In the genomic region with DNA sequence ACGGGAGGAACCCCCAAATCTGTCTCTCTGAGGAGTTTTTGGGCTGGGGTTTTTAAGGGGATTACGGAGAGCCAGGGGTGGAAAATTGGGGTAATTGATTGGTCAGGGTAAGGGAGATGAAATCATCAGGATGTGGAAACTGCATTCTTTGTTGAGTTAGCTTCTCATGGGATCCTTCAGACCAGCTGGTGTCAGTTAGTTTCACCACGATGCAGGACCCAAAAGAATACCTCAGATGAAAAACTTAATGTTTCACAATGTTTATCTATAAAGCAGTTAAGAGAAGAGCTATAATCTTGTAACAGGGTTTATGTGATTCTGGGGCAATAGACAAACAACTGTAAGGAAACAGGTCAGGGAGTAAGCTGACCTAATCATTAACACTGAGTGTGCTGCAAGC, we compare ENCODE assay signal across 20 cellular contexts.
DNase-seq lines count a peak whose midpoint lies in the region; ATAC-seq, FAIRE-seq and TF ChIP-seq lines count a peak whose summit lies in the region.
"Had no signal": no experiment of that assay in that cellular context is flagged by ENCODE, and none has a peak within 500 bp of the region (broad histone marks: within the 10 kb centered on the region; RNA-seq: fewer than 3 reads in every experiment).

No MANE protein-coding gene starts in this region.

- no peak for TF ChIP-seq CTCF in NB4 (IDR thresholded peaks at IDR 0.05; ENCODE audit: low read depth, low read length)
- no peak for TF ChIP-seq CTCF in fibroblast of pulmonary artery (IDR thresholded peaks at IDR 0.05; ENCODE audit: low read length, missing control alignments)

- intact Hi-C loops in sciatic nerve (cut with DNase I) = no loop called here

- H3K36me3 ChIP-seq in BLaER1 treated with 17β-estradiol and CSF1 and Interleukin-3, amounts not matched to agents 10 nM and 100 nM = no peaks in the 10 kb centered on the region
- H3K36me3 ChIP-seq: MG63 had no signal

- H3K9me3 ChIP-seq in BLaER1 treated with 17β-estradiol and CSF1 and Interleukin-3, amounts not matched to agents 10 nM and 100 nM (replicated peaks in 1 of 11) = peaks cover 12 to 31% (median 21%) of the 10 kb centered on the region in 11 experiments; a peak in 17 of 22 replicates

- H3K4me2 ChIP-seq in BLaER1 treated with 17β-estradiol and CSF1 and Interleukin-3, amounts not matched to agents 10 nM and 100 nM = peak overlapping the region in 7 of 11 experiments; percentile 2 to 46 (median 10); a peak in 6 of 22 replicates
- H3K4me2 ChIP-seq: KMS-11 had no signal

- TF ChIP-seq POLR2A in NB4 (IDR thresholded peaks at IDR 0.05; ENCODE audit: extremely low read depth, insufficient read length) (no peak), GM12891 (IDR thresholded peaks at IDR 0.05; ENCODE audit: low read depth, low read length) (no peak)

- DNase-seq in NB4 (ENCODE audit: low read depth) (peak; percentile 22), fibroblast of pulmonary artery (ENCODE audit: low read depth) (peak; percentile 50), sciatic nerve (ENCODE audit: low spot score) (no peak), GM19240 (ENCODE audit: insufficient read length, low spot score) (no peak), GM12891 (ENCODE audit: insufficient read length, low spot score) (no peak), CD1c-positive myeloid dendritic cell (ENCODE audit: extremely low spot score) (no peak)
- DNase-seq: CD4-positive, alpha-beta memory T cell; DND-41; GDM1; MG63; NCI-H1105 treated with DMSO at 0.1 percent for 48 hours; NCI-H1930; NCI-H2171; NCI-H446 treated with DMSO at 0.1 percent for 48 hours; NCI-H748 treated with DMSO at 0.1 percent for 48 hours had no signal

- peak overlapping the region in 2 of 11 experiments; percentile 1 to 40; a peak in 2 of 22 replicates for H3K9ac ChIP-seq in BLaER1 treated with 17β-estradiol and CSF1 and Interleukin-3, amounts not matched to agents 10 nM and 100 nM
- H3K9ac ChIP-seq: KMS-11 had no signal

- H3K4me3 ChIP-seq in BLaER1 treated with 17β-estradiol and CSF1 and Interleukin-3, amounts not matched to agents 10 nM and 100 nM = no peak overlapping the region
- no peak overlapping the region for H3K4me3 ChIP-seq in NB4 (ENCODE audit: low read depth, low read length)
- H3K4me3 ChIP-seq in fibroblast of pulmonary artery (replicated peaks; ENCODE audit: low read depth, low read length) = no peak overlapping the region
- H3K4me3 ChIP-seq: MG63 had no signal

- H3K27ac ChIP-seq in BLaER1 treated with 17β-estradiol and CSF1 and Interleukin-3, amounts not matched to agents 10 nM and 100 nM = peak overlapping the region in 8 of 11 experiments; percentile 39 to 89 (median 84); a peak in 16 of 22 replicates
- H3K27ac ChIP-seq: KMS-11 had no signal

- no peaks in the 10 kb centered on the region for H3K27me3 ChIP-seq in BLaER1 treated with 17β-estradiol and CSF1 and Interleukin-3, amounts not matched to agents 10 nM and 100 nM
- H3K27me3 ChIP-seq: MG63 had no signal

- peaks cover 25 to 44% (median 35%) of the 10 kb centered on the region in 10 experiments for H3K4me1 ChIP-seq in BLaER1 treated with 17β-estradiol and CSF1 and Interleukin-3, amounts not matched to agents 10 nM and 100 nM

- no peak for FAIRE-seq in GM12891 (lab: Jason Lieb, UNC)
- FAIRE-seq: D721Med, H54 had no signal

- no peaks in the 10 kb centered on the region for H4K20me1 ChIP-seq in BLaER1 treated with 17β-estradiol and CSF1 and Interleukin-3, amounts not matched to agents 10 nM and 100 nM

- ATAC-seq in sciatic nerve = peak; percentile 93
- ATAC-seq in activated CD4-positive, CD25-positive, alpha-beta regulatory T cell treated with anti-CD3 and anti-CD28 coated beads, Interleukin-2, amount 50 U/mL, for 24 hours = no peak

TF ChIP-seq in GM12891, 5 proteins besides CTCF, POLR2A, EP300 and RAD21:
- TF ChIP-seq POU2F2 (IDR thresholded peaks at IDR 0.05; ENCODE audit: low read depth, low read length) (no peak), TAF1 (IDR thresholded peaks at IDR 0.05; ENCODE audit: low read depth, low read length) (no peak), POLR2AphosphoS5 (IDR thresholded peaks at IDR 0.05; ENCODE audit: low read depth, low read length) (no peak), PAX5 (IDR thresholded peaks at IDR 0.05; ENCODE audit: insufficient read depth, low read length, severe bottlenecking) (no peak), SPI1 (IDR thresholded peaks at IDR 0.05; ENCODE audit: low read depth, low read length) (no peak)

Comparison
In these comparisons a context has a peak if more than half of its experiments do, and no peak if none do; other contexts are left out.
1. DNase-seq: peak in NB4 (single experiment) and fibroblast of pulmonary artery (single experiment); none in sciatic nerve (single experiment), GM19240 (single experiment), GM12891 (single experiment) and CD1c-positive myeloid dendritic cell (single experiment).